Comparison of ENCODE assay signal across 23 cellular contexts in the genomic region with DNA sequence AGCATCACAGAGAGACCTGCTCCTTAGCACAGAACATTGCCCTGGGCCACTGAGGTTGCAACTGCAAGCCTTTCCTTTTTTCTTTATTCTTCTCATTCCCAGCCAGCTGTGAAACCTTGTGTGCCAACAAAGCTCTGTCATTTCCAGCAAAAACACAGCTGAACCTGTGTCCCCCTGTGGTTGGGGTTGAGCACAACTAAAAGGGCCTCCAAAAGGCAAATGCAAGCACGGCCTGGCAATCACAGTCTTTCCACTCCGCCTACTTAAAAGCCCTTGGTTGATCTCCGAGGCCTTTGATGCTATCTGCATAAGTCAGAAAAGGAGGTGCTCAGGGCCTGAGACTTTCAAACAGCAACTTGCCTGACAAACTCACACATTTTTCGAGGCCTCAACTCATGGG. TPM values are rescaled to one million over a fixed set of nuclear protein-coding genes. Genes with fewer than 3 reads are reported as not detected.
A peak's percentile ranks its signal among the peaks of the same experiment; 100 is the strongest.
DNase-seq lines count a peak whose midpoint lies in the region; TF ChIP-seq lines count a peak whose summit lies in the region.
"Had no signal": no experiment of that assay in that cellular context is flagged by ENCODE, and none has a peak within 500 bp of the region (broad histone marks: within the 10 kb centered on the region; RNA-seq: fewer than 3 reads in every experiment).

No MANE protein-coding gene starts in this region.

- peak; percentile 9 to 12 for DNase-seq in activated CD4-positive, alpha-beta T cell treated with anti-CD3 and anti-CD28 coated beads for 4 hours
- DNase-seq in activated CD4-positive, alpha-beta T cell treated with anti-CD3 and anti-CD28 coated beads for 1 hour, result no peak
- DNase-seq in stimulated activated CD4-positive, alpha-beta T cell treated with anti-CD3 and anti-CD28 coated beads, Interleukin-1b, Interleukin-23, amount 100 ng/mL, for 48 hours, result peak; percentile 11
- no peak for DNase-seq in stimulated activated CD4-positive, alpha-beta T cell treated with anti-CD3 and anti-CD28 coated beads, Interleukin-12 subunit alpha, Interleukin-12 subunit beta, amount 100 ng/mL, for 4 hours
- DNase-seq in fibroblast of the aortic adventitia (ENCODE audit: low read depth) (peak; percentile 2), type B pancreatic cell (ENCODE audit: extremely low spot score, unreplicated experiment) (peak; percentile 31), epidermal melanocyte (ENCODE audit: insufficient read length, low spot score) (no peak), GM19238 (ENCODE audit: insufficient read length, low spot score) (no peak)
- DNase-seq: activated B cell treated with CpG ODN at 0.5 μM for 24 hours; activated T-cell treated with anti-CD3 and anti-CD28 coated beads for 4 hours; AML-193; body of pancreas; effector CD8-positive, alpha-beta T cell; MM.1S; NCI-H1417 treated with DMSO at 0.1 percent for 48 hours; T1000; upper lobe of left lung had no signal

- H3K4me3 Mint-ChIP-seq in type B pancreatic cell, result no peak overlapping the region
- H3K4me3 Mint-ChIP-seq: activated B cell treated with CpG ODN at 0.5 μM for 24 hours; CD8-positive, alpha-beta memory T cell; memory B cell had no signal

- H3K4me1 Mint-ChIP-seq in type B pancreatic cell (ENCODE audit: unreplicated experiment), result no peaks in the 10 kb centered on the region
- H3K4me1 Mint-ChIP-seq: activated B cell treated with CpG ODN at 0.5 μM for 24 hours, memory B cell had no signal

- TF ChIP-seq CTCF in fibroblast of the aortic adventitia (IDR thresholded peaks at IDR 0.05; ENCODE audit: insufficient read depth, low read length), result no peak
- TF ChIP-seq CTCF in type B pancreatic cell (conservative IDR thresholded peaks at IDR 0.05), result no peak

- H3K9me3 Mint-ChIP-seq in type B pancreatic cell, result no peaks in the 10 kb centered on the region
- H3K9me3 Mint-ChIP-seq: activated B cell treated with CpG ODN at 0.5 μM for 24 hours; CD8-positive, alpha-beta memory T cell had no signal

- peaks cover 7% of the 10 kb centered on the region for H3K27me3 Mint-ChIP-seq in type B pancreatic cell
- H3K27me3 Mint-ChIP-seq: activated B cell treated with CpG ODN at 0.5 μM for 24 hours had no signal

- H3K27ac Mint-ChIP-seq in type B pancreatic cell, result no peak overlapping the region
- H3K27ac Mint-ChIP-seq: activated B cell treated with CpG ODN at 0.5 μM for 24 hours, memory B cell had no signal

- no peaks in the 10 kb centered on the region for H3K36me3 Mint-ChIP-seq in type B pancreatic cell
- H3K36me3 Mint-ChIP-seq: memory B cell had no signal

- H3K4me3 ChIP-seq in fibroblast of the aortic adventitia (ENCODE audit: low read depth, low read length), result no peak overlapping the region
- H3K4me3 ChIP-seq: body of pancreas, esophagus muscularis mucosa, GM12878, right atrium auricular region, upper lobe of left lung had no signal

RNA-seq across cellular contexts. Expression of a gene that starts 32.7 kb away (rescaled TPM):
- total RNA-seq in fibroblast of the aortic adventitia (ENCODE audit: low replicate concordance), result 0.18 and 1.9 TPM in 2 replicates
- 4.3 and 7.0 TPM in 2 replicates for total RNA-seq in type B pancreatic cell (ENCODE audit: low replicate concordance)
- total RNA-seq: A172, activated B cell treated with CpG ODN at 0.5 μM for 24 hours had no signal

Comparison
In these comparisons a context has a peak if more than half of its experiments do, and no peak if none do; other contexts are left out.
1. DNase-seq: peak in activated CD4-positive, alpha-beta T cell treated with anti-CD3 and anti-CD28 coated beads for 4 hours (2 of 2), stimulated activated CD4-positive, alpha-beta T cell treated with anti-CD3 and anti-CD28 coated beads, Interleukin-1b, Interleukin-23, amount 100 ng/mL, for 48 hours (single experiment), fibroblast of the aortic adventitia (single experiment) and type B pancreatic cell (single experiment); none in activated CD4-positive, alpha-beta T cell treated with anti-CD3 and anti-CD28 coated beads for 1 hour (single experiment), stimulated activated CD4-positive, alpha-beta T cell treated with anti-CD3 and anti-CD28 coated beads, Interleukin-12 subunit alpha, Interleukin-12 subunit beta, amount 100 ng/mL, for 4 hours (single experiment), epidermal melanocyte (single experiment) and GM19238 (single experiment).